Comparison of ENCODE assay signal across 22 cellular contexts in genomic region chr10:35384265-35384868, GRCh38. TPM values are rescaled to one million over a fixed set of nuclear protein-coding genes. Genes with fewer than 3 reads are reported as not detected.
DNase-seq lines count a peak whose midpoint lies in the region; ATAC-seq and TF ChIP-seq lines count a peak whose summit lies in the region.
"Had no signal": no experiment of that assay in that cellular context is flagged by ENCODE, and none has a peak within 500 bp of the region (broad histone marks: within the 10 kb centered on the region; RNA-seq: fewer than 3 reads in every experiment).

No MANE protein-coding gene starts in this region.

- ATAC-seq in foreskin keratinocyte: peak; percentile 79
- no peak for ATAC-seq in stimulated activated effector memory CD8-positive, alpha-beta T cell treated with anti-CD3 and anti-CD28 coated beads, Interleukin-12 subunit alpha, Interleukin-12 subunit beta, amount 100 ng/mL, for 72 hours
- ATAC-seq in aorta (ENCODE audit: low FRiP score): no peak
- ATAC-seq: stimulated activated naive B cell treated with anti-CD40 and anti-IgM and Interleukin-4, amounts not matched to agents 10 μg/mL and 1 μg/mL and 100 μg/mL, for 72 hours had no signal

- no peaks in the 10 kb centered on the region for H3K36me3 ChIP-seq in aorta (ENCODE audit: control insufficient read depth in 1 of 2, insufficient read depth in 2 of 2, low read length in 1 of 2)
- H3K36me3 ChIP-seq: colonic mucosa, prostate gland, transverse colon had no signal

- no peaks in the 10 kb centered on the region for H3K27me3 Mint-ChIP-seq in type B pancreatic cell
- H3K27me3 Mint-ChIP-seq: IgD-negative memory B cell; stimulated activated naive B cell treated with anti-CD40 and anti-IgM and Interleukin-4, amounts not matched to agents 10 μg/mL and 1 μg/mL and 100 μg/mL, for 72 hours had no signal

- peak overlapping the region; percentile 40 for H3K27ac Mint-ChIP-seq in type B pancreatic cell
- no peak overlapping the region for H3K27ac Mint-ChIP-seq in stimulated activated effector memory CD8-positive, alpha-beta T cell treated with anti-CD3 and anti-CD28 coated beads, Interleukin-12 subunit alpha, Interleukin-12 subunit beta, amount 100 ng/mL, for 72 hours
- H3K27ac Mint-ChIP-seq: activated naive CD4-positive, alpha-beta T cell treated with anti-CD3 and anti-CD28 coated beads for 36 hours; IgD-negative memory B cell; nephron; stimulated activated naive B cell treated with anti-CD40 and anti-IgM and Interleukin-4, amounts not matched to agents 10 μg/mL and 1 μg/mL and 100 μg/mL, for 72 hours had no signal

- H3K4me3 Mint-ChIP-seq in type B pancreatic cell: no peak overlapping the region
- no peak overlapping the region for H3K4me3 Mint-ChIP-seq in stimulated activated effector memory CD8-positive, alpha-beta T cell treated with anti-CD3 and anti-CD28 coated beads, Interleukin-12 subunit alpha, Interleukin-12 subunit beta, amount 100 ng/mL, for 72 hours
- H3K4me3 Mint-ChIP-seq: activated naive CD4-positive, alpha-beta T cell treated with anti-CD3 and anti-CD28 coated beads for 36 hours; IgD-negative memory B cell; nephron; stimulated activated naive B cell treated with anti-CD40 and anti-IgM and Interleukin-4, amounts not matched to agents 10 μg/mL and 1 μg/mL and 100 μg/mL, for 72 hours had no signal

- H3K27me3 ChIP-seq in foreskin keratinocyte: no peaks in the 10 kb centered on the region
- H3K27me3 ChIP-seq in aorta (ENCODE audit: control insufficient read depth in 1 of 2, insufficient read depth in 2 of 2, low read length in 1 of 2): no peaks in the 10 kb centered on the region
- H3K27me3 ChIP-seq: BLaER1, colonic mucosa, transverse colon had no signal

- DNase-seq in NCI-H510A treated with DMSO at 0.1 percent for 48 hours (lab: John Stamatoyannopoulos, UW) (peak; percentile 19), NCI-H510A (lab: John Stamatoyannopoulos, UW) (no peak), RKO (ENCODE audit: low spot score) (peak; percentile 43), foreskin keratinocyte (no peak), type B pancreatic cell (ENCODE audit: extremely low spot score, unreplicated experiment) (no peak), aorta (no peak), head of caudate nucleus (no peak)
- DNase-seq in stimulated activated effector memory CD8-positive, alpha-beta T cell treated with anti-CD3 and anti-CD28 coated beads, Interleukin-12 subunit alpha, Interleukin-12 subunit beta, amount 100 ng/mL, for 72 hours (ENCODE audit: low spot score in 2 of 2): no peak
- DNase-seq: 8988T; activated CD4-positive, alpha-beta T cell treated with anti-CD3 and anti-CD28 coated beads for 4 hours; activated CD8-positive, alpha-beta memory T cell treated with anti-CD3 and anti-CD28 coated beads, Interleukin-2, amount 50 U/mL, for 48 hours; activated naive CD4-positive, alpha-beta T cell treated with anti-CD3 and anti-CD28 coated beads for 36 hours; colonic mucosa; MV-4-11; NCI-H2029 treated with DMSO at 0.1 percent for 48 hours; stimulated activated naive B cell treated with anti-CD40 and anti-IgM and Interleukin-4, amounts not matched to agents 10 μg/mL and 1 μg/mL and 100 μg/mL, for 72 hours; transverse colon had no signal

- no peaks in the 10 kb centered on the region for H3K9me3 ChIP-seq in aorta (ENCODE audit: control insufficient read depth, low read length)
- H3K9me3 ChIP-seq: colonic mucosa, prostate gland, transverse colon had no signal

- no peak for TF ChIP-seq CTCF in foreskin keratinocyte (conservative IDR thresholded peaks at IDR 0.05)
- no peak for TF ChIP-seq CTCF in type B pancreatic cell (conservative IDR thresholded peaks at IDR 0.05)

- H3K4me1 Mint-ChIP-seq in type B pancreatic cell (ENCODE audit: unreplicated experiment): peaks cover 40% of the 10 kb centered on the region
- H3K4me1 Mint-ChIP-seq in stimulated activated effector memory CD8-positive, alpha-beta T cell treated with anti-CD3 and anti-CD28 coated beads, Interleukin-12 subunit alpha, Interleukin-12 subunit beta, amount 100 ng/mL, for 72 hours: peaks cover 58% of the 10 kb centered on the region

- WGBS in aorta, 2 donors: 76 to 82% methylated on average over 10 of the region's 10 CpGs

- H3K27ac ChIP-seq in foreskin keratinocyte (no peak overlapping the region), aorta (ENCODE audit: low read depth in 1 of 2, low read length in 2 of 2) (no peak overlapping the region)
- H3K27ac ChIP-seq: BLaER1, colonic mucosa, prostate gland, SK-N-MC, transverse colon had no signal

- H3K4me3 ChIP-seq in aorta (ENCODE audit: low read length in 2 of 2): no peak overlapping the region
- H3K4me3 ChIP-seq: BLaER1, colonic mucosa, prostate gland, SK-N-MC, transverse colon had no signal

- H3K4me1 ChIP-seq in foreskin keratinocyte (peaks cover 19% of the 10 kb centered on the region), aorta (ENCODE audit: control insufficient read depth in 1 of 2, insufficient read depth in 2 of 2, low read length in 2 of 2) (peaks cover 1 to 7% of the 10 kb centered on the region in 2 donors)

- peaks cover 3% of the 10 kb centered on the region for H3K36me3 Mint-ChIP-seq in type B pancreatic cell
- H3K36me3 Mint-ChIP-seq in stimulated activated effector memory CD8-positive, alpha-beta T cell treated with anti-CD3 and anti-CD28 coated beads, Interleukin-12 subunit alpha, Interleukin-12 subunit beta, amount 100 ng/mL, for 72 hours: no peaks in the 10 kb centered on the region
- H3K36me3 Mint-ChIP-seq: IgD-negative memory B cell had no signal

- intact Hi-C loops in aorta (cut with DNase I) (no loop called here), head of caudate nucleus (cut with DNase I) (no loop called here)

- H3K9me3 Mint-ChIP-seq in type B pancreatic cell: no peaks in the 10 kb centered on the region
- no peaks in the 10 kb centered on the region for H3K9me3 Mint-ChIP-seq in stimulated activated effector memory CD8-positive, alpha-beta T cell treated with anti-CD3 and anti-CD28 coated beads, Interleukin-12 subunit alpha, Interleukin-12 subunit beta, amount 100 ng/mL, for 72 hours
- H3K9me3 Mint-ChIP-seq: IgD-negative memory B cell; nephron; stimulated activated naive B cell treated with anti-CD40 and anti-IgM and Interleukin-4, amounts not matched to agents 10 μg/mL and 1 μg/mL and 100 μg/mL, for 72 hours had no signal

RNA-seq across cellular contexts. Expression of gene CCNY, which starts 48.1 kb away (rescaled TPM):
- 34.4 and 37.6 TPM in 2 replicates for total RNA-seq in foreskin keratinocyte
- 25.8 and 26.7 TPM in 2 replicates for polyA plus RNA-seq in foreskin keratinocyte
- total RNA-seq in type B pancreatic cell (ENCODE audit: low replicate concordance): 74.6 and 81.6 TPM in 2 replicates
- total RNA-seq in aorta: 10 to 100 TPM; 71.9 to 95.9 TPM
- polyA plus RNA-seq in aorta: 10 to 100 TPM; 25.5 to 36.8 TPM

Comparison
In these comparisons a context has a peak if more than half of its experiments do, and no peak if none do; other contexts are left out.
1. DNase-seq: peak in NCI-H510A treated with DMSO at 0.1 percent for 48 hours (single experiment) and RKO (single experiment); none in NCI-H510A (single experiment), foreskin keratinocyte (0 of 2), type B pancreatic cell (single experiment), stimulated activated effector memory CD8-positive, alpha-beta T cell treated with anti-CD3 and anti-CD28 coated beads, Interleukin-12 subunit alpha, Interleukin-12 subunit beta, amount 100 ng/mL, for 72 hours (0 of 2), aorta (0 of 2) and head of caudate nucleus (0 of 42).